Comparison of ENCODE assay signal across 14 cellular contexts in genomic region chr1:208587110-208587509, GRCh38.
DNase-seq lines count a peak whose midpoint lies in the region; ATAC-seq, FAIRE-seq and TF ChIP-seq lines count a peak whose summit lies in the region.
"Had no signal": no experiment of that assay in that cellular context is flagged by ENCODE, and none has a peak within 500 bp of the region (broad histone marks: within the 10 kb centered on the region; RNA-seq: fewer than 3 reads in every experiment).

No MANE protein-coding gene starts in this region.

- H3K27ac ChIP-seq in trophoblast cell (ENCODE audit: low read depth, low read length) = no peak overlapping the region
- H3K27ac ChIP-seq in adrenal gland = no peak overlapping the region
- H3K27ac ChIP-seq: 22Rv1 had no signal

- no peak for TF ChIP-seq CTCF in adrenal gland (IDR thresholded peaks at IDR 0.05)

- no peaks in the 10 kb centered on the region for H3K9me3 ChIP-seq in trophoblast cell (ENCODE audit: insufficient read depth, low read depth, low read length)
- H3K9me3 ChIP-seq in adrenal gland (replicated peaks in 1 of 3) = no peaks in the 10 kb centered on the region

- no peaks in the 10 kb centered on the region for H3K36me3 ChIP-seq in trophoblast cell (ENCODE audit: control insufficient read depth in 1 of 2, insufficient read depth in 2 of 2, low read length in 2 of 2)
- no peaks in the 10 kb centered on the region for H3K36me3 ChIP-seq in adrenal gland (replicated peaks in 1 of 2)

- no peak overlapping the region for H2AK5ac ChIP-seq in trophoblast cell (ENCODE audit: low read length)

- no peak for FAIRE-seq in RCC 7860 (lab: Jason Lieb, UNC)

- no peaks in the 10 kb centered on the region for H3K79me1 ChIP-seq in trophoblast cell (ENCODE audit: low read length)

- intact Hi-C loops in adrenal gland (cut with DNase I) = no loop called here

- H3K4me1 ChIP-seq in trophoblast cell (ENCODE audit: control insufficient read depth in 1 of 2, insufficient read depth in 2 of 2, low read length in 2 of 2) (peaks cover 0 to 2% of the 10 kb centered on the region in 2 experiments), adrenal gland (replicated peaks in 1 of 2) (no peaks in the 10 kb centered on the region)

- H2BK12ac ChIP-seq in trophoblast cell (ENCODE audit: low read length) = peak overlapping the region; percentile 33

- no peak overlapping the region for H3K4ac ChIP-seq in trophoblast cell (ENCODE audit: low read depth, low read length)

- H3K4me2 ChIP-seq in trophoblast cell (ENCODE audit: low read length) = no peak overlapping the region

- no peak overlapping the region for H4K12ac ChIP-seq in trophoblast cell (ENCODE audit: low read depth, low read length)

- H2AFZ ChIP-seq in trophoblast cell (ENCODE audit: insufficient read depth, low read length, poor library complexity) = no peak overlapping the region

- H3K27me3 ChIP-seq in trophoblast cell (ENCODE audit: insufficient read depth, low read length) (no peaks in the 10 kb centered on the region), adrenal gland (no peaks in the 10 kb centered on the region)

- no peak overlapping the region for H2BK120ac ChIP-seq in trophoblast cell (ENCODE audit: insufficient read depth, low read length, poor library complexity)

- no peak overlapping the region for H3K9ac ChIP-seq in trophoblast cell (ENCODE audit: low read length)

- H3K14ac ChIP-seq in trophoblast cell (ENCODE audit: low read length) = no peak overlapping the region

- no peaks in the 10 kb centered on the region for H3K79me2 ChIP-seq in trophoblast cell (ENCODE audit: control insufficient read depth, insufficient read depth, low read length, poor library complexity)

- DNase-seq in NCI-H2107 treated with DMSO at 0.1 percent for 48 hours (lab: John Stamatoyannopoulos, UW; ENCODE audit: unreplicated experiment) (peak; percentile 11), NCI-H2107 (lab: John Stamatoyannopoulos, UW) (no peak), trophoblast cell (no peak), NAMALWA (ENCODE audit: low spot score) (no peak), RCC 7860 (ENCODE audit: low spot score) (no peak), adrenal gland (no peak)
- DNase-seq: activated CD4-positive, alpha-beta T cell treated with anti-CD3 and anti-CD28 coated beads, Interleukin-2, amount 10 ng/mL, durations not matched to agents 7 days and 5 days; activated naive CD4-positive, alpha-beta T cell treated with Interleukin-2 at 50 U/mL for 16 hours; Calu3; mesendoderm; NCI-H774 had no signal

- peak; percentile 99 for ATAC-seq in GM21619 (IDR thresholded peaks at IDR 0.05; ENCODE audit: unreplicated experiment)
- ATAC-seq in HG03097 (IDR thresholded peaks at IDR 0.05; ENCODE audit: low FRiP score, unreplicated experiment) = peak; percentile 97

- no peak for TF ChIP-seq POLR2A in adrenal gland (IDR thresholded peaks at IDR 0.05)

- WGBS in trophoblast cell (ENCODE audit: extremely low coverage, insufficient coverage, insufficient read length) = no CpG with 5 or more reads among the region's 2 CpGs
- 68 to 73% (median 69%) methylated on average over 2 of the region's 2 CpGs for WGBS in adrenal gland, 4 donors

- H2BK5ac ChIP-seq in trophoblast cell (ENCODE audit: low read depth, low read length, poor library complexity) = no peak overlapping the region

- no peak overlapping the region for H3K18ac ChIP-seq in trophoblast cell (ENCODE audit: low read length)

- H4K91ac ChIP-seq in trophoblast cell (ENCODE audit: low read depth, low read length) = no peak overlapping the region

- H4K8ac ChIP-seq in trophoblast cell (ENCODE audit: low read depth, low read length) = no peak overlapping the region

- H3K23ac ChIP-seq in trophoblast cell (ENCODE audit: low read length) = no peak overlapping the region

- H3K4me3 ChIP-seq in trophoblast cell (ENCODE audit: low read depth, low read length) (no peak overlapping the region), adrenal gland (no peak overlapping the region)
